Comparison of ENCODE assay signal across 13 cellular contexts in the genomic region with DNA sequence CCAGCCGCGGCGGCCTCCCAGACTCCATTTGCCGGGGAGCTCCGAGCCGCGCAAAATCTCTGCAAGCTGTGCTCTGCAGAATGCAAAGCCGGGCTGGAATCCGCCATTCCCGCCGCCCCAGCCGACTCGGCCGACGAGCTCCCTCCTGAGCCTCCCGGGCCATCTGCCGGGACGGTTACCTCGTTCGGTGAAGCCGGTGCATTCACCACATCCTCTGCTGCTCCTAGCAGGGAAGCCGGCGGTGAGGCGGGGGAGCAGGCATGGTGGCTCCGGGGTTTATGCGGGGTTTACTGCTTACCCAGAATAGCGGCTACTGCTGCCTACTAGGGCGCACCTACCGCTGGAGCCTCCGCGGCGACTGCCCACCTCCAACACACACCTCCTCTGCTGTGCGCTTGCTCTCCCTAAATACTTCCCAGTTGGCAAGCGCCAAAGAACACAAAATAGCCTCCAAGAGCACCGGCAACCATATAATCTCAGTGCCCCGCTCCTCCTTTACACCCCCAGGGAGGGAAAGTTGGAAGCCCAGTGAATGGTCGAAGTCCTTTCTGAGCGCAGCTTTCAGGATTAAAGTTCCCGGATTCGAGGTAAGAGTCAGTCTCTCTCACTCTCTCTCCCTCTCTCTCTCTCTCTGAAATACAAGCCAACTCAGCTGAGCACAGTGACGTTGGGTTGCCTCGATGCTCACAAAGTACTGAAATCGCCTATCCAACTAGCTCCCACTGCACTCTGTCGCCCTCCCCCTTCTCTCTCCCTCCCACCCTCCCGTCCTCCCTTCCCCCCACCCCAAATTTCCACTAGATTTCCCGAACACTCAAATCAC. TPM values are rescaled to one million over a fixed set of nuclear protein-coding genes. Genes with fewer than 3 reads are reported as not detected.
A peak's percentile ranks its signal among the peaks of the same experiment; 100 is the strongest.
DNase-seq lines count a peak whose midpoint lies in the region; ATAC-seq and TF ChIP-seq lines count a peak whose summit lies in the region.
"Had no signal": no experiment of that assay in that cellular context is flagged by ENCODE, and none has a peak within 500 bp of the region (broad histone marks: within the 10 kb centered on the region; RNA-seq: fewer than 3 reads in every experiment).

A gene (minus strand): TSS at position 696 of the 823 bp plus-strand sequence. CDS start 2,246 bp downstream, outside the sequence.

- no peak for DNase-seq in AG04449 (ENCODE audit: low read depth, low spot score)
- peak; percentile 30 for DNase-seq in GM20000 (ENCODE audit: low spot score)
- DNase-seq in adipocyte (ENCODE audit: low read depth): no peak
- no peak for DNase-seq in hippocampal formation (lab: John Stamatoyannopoulos, UW)
- DNase-seq in body of pancreas: no peak
- no peak for DNase-seq in kidney tubule cell (ENCODE audit: low spot score)
- no peak for DNase-seq in adrenal gland
- DNase-seq: activated CD8-positive, alpha-beta memory T cell treated with anti-CD3 and anti-CD28 coated beads, Interleukin-2, amount 50 U/mL, for 48 hours; effector CD8-positive, alpha-beta T cell; mammary epithelial cell; Peyer's patch; thyroid gland had no signal

- H3K36me3 ChIP-seq in adipocyte (ENCODE audit: control insufficient read depth, insufficient read depth, low read length, severe bottlenecking) (no peaks in the 10 kb centered on the region), body of pancreas (replicated peaks in 1 of 2; ENCODE audit: insufficient read depth in 1 of 2, low read depth in 2 of 2) (no peaks in the 10 kb centered on the region), adrenal gland (replicated peaks in 1 of 2) (no peaks in the 10 kb centered on the region)
- H3K36me3 ChIP-seq: Peyer's patch, thyroid gland had no signal

- TF ChIP-seq POLR2A in body of pancreas (IDR thresholded peaks at IDR 0.05) (no peak), adrenal gland (IDR thresholded peaks at IDR 0.05) (no peak)

- WGBS in body of pancreas, 2 donors: 1 to 2% methylated on average over 18 to 46 of the region's 46 CpGs
- WGBS in adrenal gland, 4 donors: 2 to 3% (median 2%) methylated on average over 14 to 46 of the region's 46 CpGs

- no peaks in the 10 kb centered on the region for H3K27me3 ChIP-seq in adipocyte (replicated peaks; ENCODE audit: control insufficient read depth, insufficient read depth, low read length)
- H3K27me3 ChIP-seq in body of pancreas: peaks cover 0 to 47% of the 10 kb centered on the region in 2 donors
- peaks cover 91% of the 10 kb centered on the region for H3K27me3 ChIP-seq in adrenal gland

- H3K4me3 ChIP-seq in AG04449 (ENCODE audit: low read depth, low read length): peak within 1 kb of the TSS; percentile 43
- H3K4me3 ChIP-seq in adipocyte (ENCODE audit: low read length): peak within 1 kb of the TSS; percentile 87
- H3K4me3 ChIP-seq in iPS-18c (ENCODE audit: insufficient read depth, low read depth, low read length): 0 out of 2 replicates have a peak within 1 kb of the TSS, but pooled peaks have one; percentile 9
- no peak within 1 kb of the TSS for H3K4me3 ChIP-seq in body of pancreas
- no peak within 1 kb of the TSS for H3K4me3 ChIP-seq in adrenal gland
- H3K4me3 ChIP-seq: Peyer's patch, thyroid gland had no signal

- H3K4me1 ChIP-seq in adipocyte (ENCODE audit: control insufficient read depth, insufficient read depth, low read length) (peaks cover 22% of the 10 kb centered on the region), body of pancreas (peaks cover 22% of the 10 kb centered on the region), adrenal gland (replicated peaks in 1 of 2) (no peaks in the 10 kb centered on the region)

- POLR2A ChIA-PET in AG04449 (lab: Yijun Ruan, JAX): no interaction called here

- CTCF ChIA-PET in AG04449 (lab: Yijun Ruan, JAX): no interaction called here

- no peaks in the 10 kb centered on the region for H3K9me3 ChIP-seq in adipocyte (ENCODE audit: control insufficient read depth, low read length)
- peaks cover 4% of the 10 kb centered on the region for H3K9me3 ChIP-seq in iPS-18c (ENCODE audit: control insufficient read depth, insufficient read depth, low read length)
- H3K9me3 ChIP-seq in body of pancreas: no peaks in the 10 kb centered on the region
- H3K9me3 ChIP-seq in adrenal gland (replicated peaks in 1 of 3): no peaks in the 10 kb centered on the region
- H3K9me3 ChIP-seq: Peyer's patch, thyroid gland had no signal

- intact Hi-C loops in body of pancreas (cut with DNase I) (no loop called here), adrenal gland (cut with DNase I) (no loop called here)

- no peak for ATAC-seq in body of pancreas

- H3K9ac ChIP-seq in adipocyte (ENCODE audit: low read length): peak within 1 kb of the TSS; percentile 89

- no peak within 1 kb of the TSS for H3K27ac ChIP-seq in body of pancreas
- H3K27ac ChIP-seq in adrenal gland: no peak within 1 kb of the TSS
- H3K27ac ChIP-seq: Peyer's patch, thyroid gland had no signal

- no peak for TF ChIP-seq CTCF in AG04449 (IDR thresholded peaks at IDR 0.05; ENCODE audit: insufficient read depth, low read length, missing control alignments)
- TF ChIP-seq CTCF in GM20000 (IDR thresholded peaks at IDR 0.05; ENCODE audit: extremely low read depth, missing control alignments): no peak
- TF ChIP-seq CTCF in body of pancreas (IDR thresholded peaks at IDR 0.05): no peak
- no peak for TF ChIP-seq CTCF in adrenal gland (IDR thresholded peaks at IDR 0.05)

RNA-seq across cellular contexts. Expression of the gene that starts here (rescaled TPM):
- total RNA-seq in body of pancreas (not detected), adrenal gland (under 1 TPM in 2 of 8 donors, not detected in 6; 0.17 to 0.27 TPM)
- polyA plus RNA-seq in adrenal gland: under 1 TPM in 1 of 3 donors, not detected in 2; 0.07 TPM
- total RNA-seq: mammary epithelial cell, Peyer's patch had no signal
- polyA plus RNA-seq: mammary epithelial cell had no signal

Comparison
In these comparisons a context has a peak if more than half of its experiments do, and no peak if none do; other contexts are left out.
1. H3K4me3 ChIP-seq: peak in AG04449 (single experiment), adipocyte (single experiment) and iPS-18c (single experiment); none in body of pancreas (0 of 2) and adrenal gland (0 of 4).